In the genomic region with DNA sequence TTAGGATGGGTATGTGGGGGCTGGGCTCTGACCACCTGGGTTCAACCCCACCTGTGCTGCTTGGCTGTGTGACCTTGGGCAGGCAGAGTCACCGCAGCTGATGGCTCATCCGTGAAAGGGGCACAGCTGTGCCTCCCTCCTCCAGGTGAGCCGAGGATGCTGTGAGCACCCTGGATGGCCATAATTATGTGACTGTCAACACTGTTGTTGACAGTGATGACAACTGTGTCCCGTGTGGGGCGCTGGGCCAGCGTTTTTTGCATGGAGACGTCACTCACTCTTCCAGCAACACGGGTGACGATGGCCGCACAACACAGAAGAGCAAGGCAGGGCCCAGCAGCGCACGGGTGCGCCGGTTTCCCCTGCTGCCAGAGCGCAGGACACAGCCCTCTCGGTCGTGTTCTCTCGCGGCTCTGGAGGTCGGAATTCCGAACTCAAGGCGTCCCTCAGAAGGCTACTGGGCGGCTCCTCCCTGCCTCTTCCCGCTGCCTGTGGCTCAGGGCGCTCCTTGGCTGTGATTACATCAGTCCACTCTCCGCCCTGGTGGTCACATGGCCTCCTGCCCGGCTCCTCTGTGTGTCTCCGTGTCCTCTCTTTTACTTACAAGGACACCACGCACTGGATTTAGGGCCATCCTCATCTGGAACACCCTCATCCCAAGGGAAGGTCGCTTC, we compare ENCODE assay signal across 1 cellular context.
TF ChIP-seq lines count a peak whose summit lies in the region.

No MANE protein-coding gene starts in this region.

TF ChIP-seq in H1, 55 proteins besides CTCF, POLR2A, EP300 and RAD21:
- no peak for TF ChIP-seq TAF7 (optimal IDR thresholded peaks at IDR 0.05; ENCODE audit: borderline replicate concordance, low read depth, low read length)
- no peak for TF ChIP-seq KDM5A (IDR thresholded peaks at IDR 0.05; ENCODE audit: low read length)
- TF ChIP-seq CTBP2 (IDR thresholded peaks at IDR 0.05; ENCODE audit: borderline replicate concordance, insufficient read depth, insufficient read length, low read length): no peak
- TF ChIP-seq YY1 (IDR thresholded peaks at IDR 0.05; ENCODE audit: low read depth, low read length): no peak
- TF ChIP-seq SIRT6 (IDR thresholded peaks at IDR 0.05; ENCODE audit: low read length): no peak
- no peak for TF ChIP-seq RFX5 (IDR thresholded peaks at IDR 0.05; ENCODE audit: borderline replicate concordance, low read depth, low read length)
- TF ChIP-seq SP1 (IDR thresholded peaks at IDR 0.05; ENCODE audit: low read depth, low read length): no peak
